Comparison of ENCODE assay signal across 11 cellular contexts in genomic region chr18:13450289-13451207, GRCh38.
DNase-seq lines count a peak whose midpoint lies in the region; ATAC-seq and TF ChIP-seq lines count a peak whose summit lies in the region.
"Had no signal": no experiment of that assay in that cellular context is flagged by ENCODE, and none has a peak within 500 bp of the region (broad histone marks: within the 10 kb centered on the region; RNA-seq: fewer than 3 reads in every experiment).

No MANE protein-coding gene starts in this region.

- H3K9me3 Mint-ChIP-seq in activated CD8-positive, alpha-beta T cell treated with anti-CD3 and anti-CD28 coated beads for 36 hours: no peaks in the 10 kb centered on the region

- no peaks in the 10 kb centered on the region for H3K36me3 Mint-ChIP-seq in activated CD8-positive, alpha-beta T cell treated with anti-CD3 and anti-CD28 coated beads for 36 hours (ENCODE audit: low read depth)

- no peak overlapping the region for H2AFZ ChIP-seq in PC-3 (ENCODE audit: low read length)
- H2AFZ ChIP-seq: hepatocyte had no signal

- ATAC-seq in GM18868 (IDR thresholded peaks at IDR 0.05; ENCODE audit: unreplicated experiment): peak; percentile 72
- ATAC-seq in HG02885 (IDR thresholded peaks at IDR 0.05; ENCODE audit: poor library complexity, unreplicated experiment): peak; percentile 87
- peak; percentile 18 for ATAC-seq in activated CD8-positive, alpha-beta T cell treated with anti-CD3 and anti-CD28 coated beads for 36 hours
- no peak for ATAC-seq in GM21825 (IDR thresholded peaks at IDR 0.05; ENCODE audit: unreplicated experiment)
- ATAC-seq in PC-3: no peak

- no peaks in the 10 kb centered on the region for H3K9me2 ChIP-seq in PC-3 (replicated peaks; ENCODE audit: low read length)

- CTCF ChIA-PET in activated CD8-positive, alpha-beta T cell treated with anti-CD3 and anti-CD28 coated beads for 36 hours (lab: Charles Lee): no interaction called here
- CTCF ChIA-PET in PC-3 (lab: Charles Lee): no interaction called here

- no peak overlapping the region for H3K4me3 Mint-ChIP-seq in activated CD8-positive, alpha-beta T cell treated with anti-CD3 and anti-CD28 coated beads for 36 hours

- H3K9ac ChIP-seq in BLaER1: peak overlapping the region; percentile 52
- H3K9ac ChIP-seq in PC-3 (ENCODE audit: low read length): no peak overlapping the region

- peaks cover 78% of the 10 kb centered on the region for H4K20me1 ChIP-seq in BLaER1
- no peaks in the 10 kb centered on the region for H4K20me1 ChIP-seq in PC-3 (ENCODE audit: low read length)

- POLR2A ChIA-PET in activated CD8-positive, alpha-beta T cell treated with anti-CD3 and anti-CD28 coated beads for 36 hours (lab: Charles Lee): interaction anchor here (1.4 to 2.3 kb wide), 2 partner anchors 12 to 13 kb away, joined by 4 to 9 read pairs; no protein-coding TSS in a partner anchor
- POLR2A ChIA-PET in PC-3 (lab: Charles Lee; ENCODE audit: unreplicated experiment): no interaction called here

- no peaks in the 10 kb centered on the region for H3K27me3 ChIP-seq in BLaER1
- peaks cover 94% of the 10 kb centered on the region for H3K27me3 ChIP-seq in PC-3 (ENCODE audit: low read length)
- H3K27me3 ChIP-seq: pancreas had no signal

- H3K4me2 ChIP-seq in BLaER1 (peak overlapping the region; percentile 94), PC-3 (ENCODE audit: low read length) (no peak overlapping the region)
- H3K4me2 ChIP-seq: hepatocyte had no signal

- TF ChIP-seq CTCF in activated CD8-positive, alpha-beta T cell treated with anti-CD3 and anti-CD28 coated beads for 36 hours (IDR thresholded peaks at IDR 0.05): no peak
- no peak for TF ChIP-seq CTCF in PC-3 (conservative IDR thresholded peaks at IDR 0.05; ENCODE audit: low read depth, low read length)

- BruUV-seq in PC-3 (replicated peaks; lab: Mats Ljungman, UMichigan): no TSS peak

- H3K4me1 Mint-ChIP-seq in activated CD8-positive, alpha-beta T cell treated with anti-CD3 and anti-CD28 coated beads for 36 hours (ENCODE audit: low read depth): peaks cover 25% of the 10 kb centered on the region

- no peaks in the 10 kb centered on the region for H3F3A ChIP-seq in PC-3 (ENCODE audit: low read length, unreplicated experiment)

- H3K27ac Mint-ChIP-seq in activated CD8-positive, alpha-beta T cell treated with anti-CD3 and anti-CD28 coated beads for 36 hours: peak overlapping the region; percentile 18

- no peak for DNase-seq in activated CD8-positive, alpha-beta T cell treated with anti-CD3 and anti-CD28 coated beads for 36 hours
- DNase-seq in pons (ENCODE audit: low spot score) (no peak), PC-3 (no peak), OCI-M1 (lab: John Stamatoyannopoulos, UW) (no peak)
- DNase-seq: activated CD4-positive, alpha-beta T cell treated with anti-CD3 and anti-CD28 coated beads, Interleukin-2, amount 50 U/mL, for 4 hours; pancreas had no signal

- H3K4me3 ChIP-seq in BLaER1 (0 out of 2 replicates have a peak overlapping the region, but pooled peaks have one; percentile 13), PC-3 (ENCODE audit: low read length) (no peak overlapping the region)
- H3K4me3 ChIP-seq: hepatocyte, pancreas had no signal

- H3K27me3 Mint-ChIP-seq in activated CD8-positive, alpha-beta T cell treated with anti-CD3 and anti-CD28 coated beads for 36 hours: no peaks in the 10 kb centered on the region

- no peaks in the 10 kb centered on the region for H3K9me3 ChIP-seq in BLaER1
- H3K9me3 ChIP-seq in PC-3 (ENCODE audit: low read length): no peaks in the 10 kb centered on the region
- H3K9me3 ChIP-seq: pancreas had no signal

- no peaks in the 10 kb centered on the region for H3K79me2 ChIP-seq in PC-3 (ENCODE audit: low read length)
- H3K79me2 ChIP-seq: hepatocyte had no signal

- intact Hi-C loops in activated CD8-positive, alpha-beta T cell treated with anti-CD3 and anti-CD28 coated beads for 36 hours (cut with micrococcal nuclease): loop anchor here (10.0 kb wide), 1 partner anchor 164 kb away; no protein-coding TSS in a partner anchor
- intact Hi-C loops in PC-3 (cut with micrococcal nuclease): no loop called here

- H3K4me1 ChIP-seq in BLaER1 (peaks cover 100% of the 10 kb centered on the region), PC-3 (ENCODE audit: insufficient read depth, low read length) (no peaks in the 10 kb centered on the region)
- H3K4me1 ChIP-seq: pancreas had no signal

- H3K27ac ChIP-seq in BLaER1: peak overlapping the region; percentile 66
- H3K27ac ChIP-seq in PC-3 (ENCODE audit: low read length): no peak overlapping the region
- H3K27ac ChIP-seq: hepatocyte, pancreas had no signal

- peaks cover 43% of the 10 kb centered on the region for H3K36me3 ChIP-seq in BLaER1
- H3K36me3 ChIP-seq in PC-3 (ENCODE audit: low read depth, low read length): no peaks in the 10 kb centered on the region
- H3K36me3 ChIP-seq: pancreas had no signal

Comparison
In these comparisons a context has a peak if more than half of its experiments do, and no peak if none do; other contexts are left out.
1. ATAC-seq: peak in GM18868 (single experiment), HG02885 (single experiment) and activated CD8-positive, alpha-beta T cell treated with anti-CD3 and anti-CD28 coated beads for 36 hours (single experiment); none in GM21825 (single experiment) and PC-3 (single experiment).